Comparison of ENCODE assay signal across 15 cellular contexts in the genomic region with DNA sequence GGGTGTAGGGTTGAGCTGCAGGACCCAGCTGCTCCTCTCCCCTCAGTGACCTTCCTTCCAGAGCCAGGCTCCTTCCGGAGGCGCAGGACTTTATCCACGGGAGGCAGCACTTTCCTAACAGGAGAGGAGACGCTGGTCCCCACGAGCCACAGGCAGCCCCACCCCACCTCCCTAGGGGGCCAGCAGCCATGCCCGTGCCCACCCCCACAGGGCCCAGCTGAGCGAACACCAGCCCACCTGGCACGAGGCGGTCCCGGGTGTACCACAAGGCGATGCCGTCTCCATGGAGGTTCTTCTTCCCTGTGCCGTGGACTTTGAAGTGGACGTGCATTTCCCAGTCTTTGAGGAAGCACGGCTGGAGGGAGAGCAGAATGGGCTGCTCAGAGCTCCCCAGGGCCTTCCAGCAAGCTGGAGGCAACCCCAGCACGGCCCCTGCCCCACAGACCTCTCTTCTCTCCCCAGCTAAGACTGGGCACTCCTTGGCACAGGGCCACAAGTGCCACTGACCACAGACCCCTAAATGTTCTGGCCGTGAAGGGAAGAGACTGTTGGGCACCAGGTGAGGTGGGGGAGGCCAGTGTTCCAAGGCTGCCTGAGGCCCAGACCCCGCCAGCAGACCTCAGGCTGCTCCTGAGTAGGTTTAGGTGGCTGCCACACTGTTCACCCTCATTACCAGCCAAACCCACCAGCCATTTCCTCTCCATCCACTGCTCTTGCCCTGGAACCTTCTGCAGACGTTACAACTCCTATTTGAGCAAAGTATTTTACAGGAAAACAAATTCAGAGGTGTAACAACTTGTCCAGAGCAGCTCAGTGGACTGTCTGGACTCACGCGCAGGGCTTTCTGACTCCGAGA.
"Had no signal": no experiment of that assay in that cellular context is flagged by ENCODE, and none has a peak within 500 bp of the region (broad histone marks: within the 10 kb centered on the region; RNA-seq: fewer than 3 reads in every experiment).

No MANE protein-coding gene starts in this region.

- H3K9me3 ChIP-seq: ovary, upper lobe of right lung had no signal

- H3K4me3 ChIP-seq: ovary, upper lobe of right lung had no signal

- H3K27me3 Mint-ChIP-seq: activated naive CD8-positive, alpha-beta T cell treated with anti-CD3 and anti-CD28 coated beads, Interleukin-2, amount 10 ng/mL, durations not matched to agents 7 days and 5 days; stimulated activated naive CD8-positive, alpha-beta T cell treated with anti-CD3 and anti-CD28 coated beads, Interleukin-15, Interleukin-2, amounts not matched to agents 100 ng/mL and 50 ng/mL, for 24 hours had no signal

- H3K4me3 Mint-ChIP-seq: activated naive CD8-positive, alpha-beta T cell treated with anti-CD3 and anti-CD28 coated beads, Interleukin-2, amount 10 ng/mL, durations not matched to agents 7 days and 5 days; activated T-cell treated with anti-CD3 and anti-CD28 coated beads, Interleukin-2, amount 50 U/mL, for 4 hours; nephron progenitor cell; stimulated activated naive CD8-positive, alpha-beta T cell treated with anti-CD3 and anti-CD28 coated beads, Interleukin-15, Interleukin-2, amounts not matched to agents 100 ng/mL and 50 ng/mL, for 24 hours had no signal

- H3K4me1 ChIP-seq: upper lobe of right lung had no signal

- H3K4me1 Mint-ChIP-seq: nephron progenitor cell had no signal

- H3K27me3 ChIP-seq: ovary, upper lobe of right lung had no signal

- H3K27ac Mint-ChIP-seq: nephron progenitor cell; stimulated activated naive CD8-positive, alpha-beta T cell treated with anti-CD3 and anti-CD28 coated beads, Interleukin-15, Interleukin-2, amounts not matched to agents 100 ng/mL and 50 ng/mL, for 24 hours had no signal

- DNase-seq: activated CD4-positive, alpha-beta T cell treated with anti-CD3 and anti-CD28 coated beads for 4 hours; activated gamma-delta T cell; activated naive CD8-positive, alpha-beta T cell treated with anti-CD3 and anti-CD28 coated beads, Interleukin-2, amount 10 ng/mL, durations not matched to agents 7 days and 5 days; activated T-cell treated with anti-CD3 and anti-CD28 coated beads, Interleukin-2, amount 50 U/mL, for 4 hours; aorta; foreskin melanocyte; head of caudate nucleus; mesenchymal stem cell; nephron progenitor cell; ovary; stimulated activated CD4-positive, alpha-beta T cell treated with anti-CD3 and anti-CD28 coated beads, Interleukin-4, amount 100 ng/mL, for 1 hour; stimulated activated CD8-positive, alpha-beta memory T cell treated with anti-CD3 and anti-CD28 coated beads, Interleukin-4, amount 100 ng/mL, for 48 hours; upper lobe of right lung; WERI-Rb-1 had no signal

- H3K27ac ChIP-seq: ovary, upper lobe of right lung, WERI-Rb-1 had no signal

- H3K9me3 Mint-ChIP-seq: activated naive CD8-positive, alpha-beta T cell treated with anti-CD3 and anti-CD28 coated beads, Interleukin-2, amount 10 ng/mL, durations not matched to agents 7 days and 5 days; nephron progenitor cell; stimulated activated naive CD8-positive, alpha-beta T cell treated with anti-CD3 and anti-CD28 coated beads, Interleukin-15, Interleukin-2, amounts not matched to agents 100 ng/mL and 50 ng/mL, for 24 hours had no signal

- ATAC-seq: activated T-cell treated with anti-CD3 and anti-CD28 coated beads, Interleukin-2, amount 50 U/mL, for 4 hours had no signal

- H3K36me3 ChIP-seq: ovary had no signal
